Comparison of ENCODE assay signal across 32 cellular contexts in the genomic region with DNA sequence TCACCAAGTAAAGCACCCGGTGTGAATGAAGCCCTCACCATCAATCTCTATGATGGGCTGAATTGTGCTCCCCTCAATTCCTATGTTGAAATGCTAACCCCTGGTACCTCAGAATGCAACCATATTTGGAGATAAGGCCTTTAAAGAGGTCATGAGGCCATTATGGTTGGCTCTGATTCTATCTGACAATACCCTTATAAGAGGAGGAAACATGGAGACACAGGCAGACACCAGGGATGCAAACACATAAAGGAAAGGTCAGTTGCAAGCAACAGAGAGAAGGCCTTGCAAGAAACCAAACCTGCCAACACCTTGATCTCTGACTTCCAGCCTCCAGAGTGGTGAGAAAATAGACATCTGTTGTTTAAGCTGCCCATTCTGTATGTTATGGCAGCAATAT. TPM values are rescaled to one million over a fixed set of nuclear protein-coding genes. Genes with fewer than 3 reads are reported as not detected.
"Had no signal": no experiment of that assay in that cellular context is flagged by ENCODE, and none has a peak within 500 bp of the region (broad histone marks: within the 10 kb centered on the region; RNA-seq: fewer than 3 reads in every experiment).

No MANE protein-coding gene starts in this region.

- H3K36me3 Mint-ChIP-seq: stimulated activated memory B cell treated with anti-CD40 and anti-IgM and Interleukin-4, amounts not matched to agents 10 μg/mL and 1 μg/mL and 100 μg/mL, for 72 hours; type B pancreatic cell had no signal

- FAIRE-seq: urothelium cell line had no signal

- H3K4me1 ChIP-seq: stomach, suprapubic skin, testis, thyroid gland, tibial artery, tibial nerve, transverse colon, upper lobe of left lung, upper lobe of right lung, uterus, vagina had no signal

- H3K9me3 Mint-ChIP-seq: stimulated activated memory B cell treated with anti-CD40 and anti-IgM and Interleukin-4, amounts not matched to agents 10 μg/mL and 1 μg/mL and 100 μg/mL, for 72 hours; stimulated activated naive CD8-positive, alpha-beta T cell treated with anti-CD3 and anti-CD28 coated beads, Interleukin-15, amount 100 ng/mL, for 72 hours; stimulated activated naive CD8-positive, alpha-beta T cell treated with anti-CD3 and anti-CD28 coated beads, Interleukin-15, Interleukin-2, amounts not matched to agents 100 ng/mL and 50 ng/mL, for 24 hours; type B pancreatic cell had no signal

- H3K4me3 ChIP-seq: stomach, suprapubic skin, testis, thoracic aorta, thyroid gland, tibial artery, tibial nerve, transverse colon, upper lobe of left lung, upper lobe of right lung, uterus, vagina had no signal

- H3K4me3 Mint-ChIP-seq: stimulated activated memory B cell treated with anti-CD40 and anti-IgM and Interleukin-4, amounts not matched to agents 10 μg/mL and 1 μg/mL and 100 μg/mL, for 72 hours; stimulated activated naive B cell treated with anti-CD40 and anti-IgM and Interleukin-4, amounts not matched to agents 10 μg/mL and 1 μg/mL and 100 μg/mL, for 72 hours; stimulated activated naive CD8-positive, alpha-beta T cell treated with anti-CD3 and anti-CD28 coated beads, Interleukin-15, amount 100 ng/mL, for 72 hours; stimulated activated naive CD8-positive, alpha-beta T cell treated with anti-CD3 and anti-CD28 coated beads, Interleukin-15, Interleukin-2, amounts not matched to agents 100 ng/mL and 50 ng/mL, for 24 hours; type B pancreatic cell had no signal

- H3K4me1 Mint-ChIP-seq: stimulated activated memory B cell treated with anti-CD40 and anti-IgM and Interleukin-4, amounts not matched to agents 10 μg/mL and 1 μg/mL and 100 μg/mL, for 72 hours; stimulated activated naive B cell treated with anti-CD40 and anti-IgM and Interleukin-4, amounts not matched to agents 10 μg/mL and 1 μg/mL and 100 μg/mL, for 72 hours; stimulated activated naive CD8-positive, alpha-beta T cell treated with anti-CD3 and anti-CD28 coated beads, Interleukin-15, amount 100 ng/mL, for 72 hours had no signal

- H3K27me3 ChIP-seq: testis, thyroid gland, tibial nerve, transverse colon, upper lobe of left lung, uterus, vagina had no signal

- H3K27ac ChIP-seq: stomach, suprapubic skin, testis, thoracic aorta, thyroid gland, tibial artery, tibial nerve, transverse colon, upper lobe of left lung, upper lobe of right lung, uterus, vagina had no signal

- ATAC-seq: stimulated activated memory B cell treated with anti-CD40 and anti-IgM and Interleukin-4, amounts not matched to agents 10 μg/mL and 1 μg/mL and 100 μg/mL, for 72 hours; stimulated activated naive B cell treated with anti-CD40 and anti-IgM and Interleukin-4, amounts not matched to agents 10 μg/mL and 1 μg/mL and 100 μg/mL, for 72 hours; stimulated activated naive CD8-positive, alpha-beta T cell treated with anti-CD3 and anti-CD28 coated beads, Interleukin-15, amount 100 ng/mL, for 72 hours; stimulated activated naive CD8-positive, alpha-beta T cell treated with anti-CD3 and anti-CD28 coated beads, Interleukin-15, Interleukin-2, amounts not matched to agents 100 U/mL and 50 U/mL, for 24 hours; upper lobe of right lung had no signal

- DNase-seq: stimulated activated CD4-positive, alpha-beta T cell treated with anti-CD3 and anti-CD28 coated beads, Interleukin-2, amount 100 ng/mL, for 48 hours; stimulated activated CD4-positive, alpha-beta T cell treated with anti-CD3 and anti-CD28 coated beads, Interleukin-4, amount 100 ng/mL, for 1 hour; stimulated activated CD4-positive, alpha-beta T cell treated with anti-CD3 and anti-CD28 coated beads, Interleukin-4, amount 100 ng/mL, for 24 hours; stimulated activated CD4-positive, alpha-beta T cell treated with anti-CD3 and anti-CD28 coated beads, Interleukin-4, amount 100 ng/mL, for 4 hours; stimulated activated CD8-positive, alpha-beta memory T cell treated with anti-CD3 and anti-CD28 coated beads, Interleukin-4, amount 100 ng/mL, for 48 hours; stimulated activated naive B cell treated with anti-CD40 and anti-IgM and Interleukin-4, amounts not matched to agents 10 μg/mL and 1 μg/mL and 100 μg/mL, for 72 hours; stimulated activated naive CD4-positive, alpha-beta T cell; stimulated activated naive CD4-positive, alpha-beta T cell treated with Interleukin-2 at 50 U/mL for 16 hours; stimulated activated naive CD8-positive, alpha-beta T cell treated with anti-CD3 and anti-CD28 coated beads, Interleukin-15, amount 100 ng/mL, for 72 hours; stimulated activated naive CD8-positive, alpha-beta T cell treated with anti-CD3 and anti-CD28 coated beads, Interleukin-15, Interleukin-2, amounts not matched to agents 100 U/mL and 50 U/mL, for 24 hours; stomach; substantia nigra; testis; thyroid gland; tibial artery; transverse colon; trophoblast cell; upper lobe of left lung; upper lobe of right lung; uterus had no signal

- H3K9me3 ChIP-seq: stomach, suprapubic skin, testis, thoracic aorta, thyroid gland, tibial artery, tibial nerve, transverse colon, upper lobe of left lung, upper lobe of right lung, uterus, vagina had no signal

- H3K27ac Mint-ChIP-seq: stimulated activated memory B cell treated with anti-CD40 and anti-IgM and Interleukin-4, amounts not matched to agents 10 μg/mL and 1 μg/mL and 100 μg/mL, for 72 hours; stimulated activated naive B cell treated with anti-CD40 and anti-IgM and Interleukin-4, amounts not matched to agents 10 μg/mL and 1 μg/mL and 100 μg/mL, for 72 hours; stimulated activated naive CD8-positive, alpha-beta T cell treated with anti-CD3 and anti-CD28 coated beads, Interleukin-15, Interleukin-2, amounts not matched to agents 100 ng/mL and 50 ng/mL, for 24 hours; type B pancreatic cell had no signal

- H3K36me3 ChIP-seq: stomach, suprapubic skin, thoracic aorta, thyroid gland, tibial artery, tibial nerve, transverse colon, upper lobe of left lung, upper lobe of right lung, uterus, vagina had no signal

RNA-seq across cellular contexts. Expression of a gene that starts 13.3 kb away (rescaled TPM):
- total RNA-seq: stomach, subcutaneous adipose tissue, suprapubic skin, temporal lobe, thoracic aorta, thyroid gland, transverse colon, upper lobe of left lung, upper lobe of right lung, ureter, urinary bladder, uterus, vagina had no signal
- polyA plus RNA-seq: stomach, urinary bladder had no signal

RNA-seq across cellular contexts. Expression of a gene that starts 24.9 kb away (rescaled TPM):
- total RNA-seq: thoracic aorta had no signal

RNA-seq across cellular contexts. Expression of a gene that starts 25.6 kb away (rescaled TPM):
- total RNA-seq: stomach, subcutaneous adipose tissue, suprapubic skin, temporal lobe, thoracic aorta, tibial nerve, upper lobe of right lung, ureter, urinary bladder, vagina had no signal
- polyA plus RNA-seq: stomach, urinary bladder had no signal
